In the genomic region with DNA sequence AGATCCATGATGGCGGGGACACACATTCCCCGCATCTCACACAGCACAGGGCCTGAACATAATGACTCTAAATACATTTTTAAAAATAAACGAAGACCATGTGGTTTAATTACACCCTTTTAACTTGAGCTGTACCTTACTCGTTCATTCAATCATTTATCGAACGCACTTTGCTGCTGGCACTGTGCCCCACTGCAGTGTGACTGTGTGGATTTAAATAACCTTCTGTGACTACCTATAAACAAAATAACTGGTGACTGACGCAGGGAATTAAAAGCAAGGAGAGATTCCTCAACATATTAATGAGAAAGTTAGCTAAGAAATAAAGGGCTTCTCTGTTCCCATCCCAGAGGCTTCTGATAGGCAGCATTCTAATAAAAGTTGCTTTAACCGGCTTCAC, we compare ENCODE assay signal across 22 cellular contexts. TPM values are rescaled to one million over a fixed set of nuclear protein-coding genes. Genes with fewer than 3 reads are reported as not detected.
DNase-seq lines count a peak whose midpoint lies in the region; ATAC-seq and TF ChIP-seq lines count a peak whose summit lies in the region.
"Had no signal": no experiment of that assay in that cellular context is flagged by ENCODE, and none has a peak within 500 bp of the region (broad histone marks: within the 10 kb centered on the region; RNA-seq: fewer than 3 reads in every experiment).

No MANE protein-coding gene starts in this region.

- no peak overlapping the region for H2BK15ac ChIP-seq in mesendoderm (replicated peaks; ENCODE audit: low read depth)

- no peaks in the 10 kb centered on the region for H3K36me3 ChIP-seq in HAP-1 (replicated peaks)
- no peaks in the 10 kb centered on the region for H3K36me3 ChIP-seq in mesendoderm (ENCODE audit: control insufficient read depth, insufficient read depth, low read length)
- H3K36me3 ChIP-seq: right lobe of liver, thyroid gland had no signal

- no peak overlapping the region for H3K27ac Mint-ChIP-seq in stimulated activated effector memory CD8-positive, alpha-beta T cell treated with anti-CD3 and anti-CD28 coated beads, Interleukin-12 subunit alpha, Interleukin-12 subunit beta, amount 100 ng/mL, for 72 hours
- H3K27ac Mint-ChIP-seq: HFFc6 had no signal

- no peak overlapping the region for H2BK120ac ChIP-seq in mesendoderm (ENCODE audit: low read depth, low read length)

- H3K36me3 Mint-ChIP-seq in stimulated activated effector memory CD8-positive, alpha-beta T cell treated with anti-CD3 and anti-CD28 coated beads, Interleukin-12 subunit alpha, Interleukin-12 subunit beta, amount 100 ng/mL, for 72 hours: no peaks in the 10 kb centered on the region

- peaks cover 17% of the 10 kb centered on the region for H3K4me1 ChIP-seq in HAP-1
- peaks cover 8% of the 10 kb centered on the region for H3K4me1 ChIP-seq in mesendoderm (ENCODE audit: control insufficient read depth, low read depth, low read length)
- H3K4me1 ChIP-seq: right lobe of liver had no signal

- no peaks in the 10 kb centered on the region for H3K27me3 ChIP-seq in HAP-1 (ENCODE audit: low read depth)
- no peaks in the 10 kb centered on the region for H3K27me3 ChIP-seq in mesendoderm (ENCODE audit: insufficient read depth, low read length, poor library complexity)
- H3K27me3 ChIP-seq: right lobe of liver, thyroid gland had no signal

- H3K9me3 Mint-ChIP-seq in stimulated activated effector memory CD8-positive, alpha-beta T cell treated with anti-CD3 and anti-CD28 coated beads, Interleukin-12 subunit alpha, Interleukin-12 subunit beta, amount 100 ng/mL, for 72 hours: no peaks in the 10 kb centered on the region
- H3K9me3 Mint-ChIP-seq: HFFc6 had no signal

- H2BK5ac ChIP-seq in mesendoderm (ENCODE audit: low read length): no peak overlapping the region

- no peaks in the 10 kb centered on the region for H3K79me1 ChIP-seq in mesendoderm (ENCODE audit: low read length)

- H4K8ac ChIP-seq in mesendoderm (ENCODE audit: low read depth, low read length): no peak overlapping the region

- no CpG with 5 or more reads among the region's 8 CpGs for WGBS in mesendoderm (ENCODE audit: extremely low coverage, insufficient coverage, low lambda C conversion rate)

- H3K9me3 ChIP-seq in HAP-1: no peaks in the 10 kb centered on the region
- H3K9me3 ChIP-seq: right lobe of liver, thyroid gland had no signal

- H3K4ac ChIP-seq in mesendoderm (ENCODE audit: low read depth, low read length): no peak overlapping the region

- no peaks in the 10 kb centered on the region for H3K4me1 Mint-ChIP-seq in stimulated activated effector memory CD8-positive, alpha-beta T cell treated with anti-CD3 and anti-CD28 coated beads, Interleukin-12 subunit alpha, Interleukin-12 subunit beta, amount 100 ng/mL, for 72 hours

- peak overlapping the region; percentile 37 for H3K9ac ChIP-seq in mesendoderm (ENCODE audit: low read length)
- H3K9ac ChIP-seq: KMS-11 had no signal

- no peak overlapping the region for H3K4me2 ChIP-seq in mesendoderm (ENCODE audit: low read length)
- H3K4me2 ChIP-seq: KMS-11 had no signal

- in situ Hi-C loops in HAP-1 (cut with MboI; ENCODE audit: low sequenced_read_pairs) (no loop called here), GM13976 (cut with MboI; ENCODE audit: low sequenced_read_pairs, unreplicated experiment) (no loop called here)

- H3K4me3 Mint-ChIP-seq in stimulated activated effector memory CD8-positive, alpha-beta T cell treated with anti-CD3 and anti-CD28 coated beads, Interleukin-12 subunit alpha, Interleukin-12 subunit beta, amount 100 ng/mL, for 72 hours: no peak overlapping the region
- H3K4me3 Mint-ChIP-seq: HFFc6 had no signal

- no peak for ATAC-seq in stimulated activated effector memory CD8-positive, alpha-beta T cell treated with anti-CD3 and anti-CD28 coated beads, Interleukin-12 subunit alpha, Interleukin-12 subunit beta, amount 100 ng/mL, for 72 hours
- ATAC-seq: right lobe of liver, Right ventricle myocardium inferior had no signal

- H4K5ac ChIP-seq in mesendoderm (ENCODE audit: low read length): no peak overlapping the region

- H3K18ac ChIP-seq in mesendoderm (ENCODE audit: low read length): peak overlapping the region; percentile 93

- DNase-seq in COR-L47 (lab: John Stamatoyannopoulos, UW) (peak; percentile 55), HAP-1 (ENCODE audit: low spot score in 2 of 2) (peak; percentile 28), NCI-H69 (lab: John Stamatoyannopoulos, UW) (peak; percentile 70), mesendoderm (no peak), retina (no peak), GM13976 (ENCODE audit: low spot score) (no peak)
- DNase-seq in stimulated activated effector memory CD8-positive, alpha-beta T cell treated with anti-CD3 and anti-CD28 coated beads, Interleukin-12 subunit alpha, Interleukin-12 subunit beta, amount 100 ng/mL, for 72 hours (ENCODE audit: low spot score in 2 of 2): no peak
- no peak for DNase-seq in stimulated activated CD8-positive, alpha-beta memory T cell treated with anti-CD3 and anti-CD28 coated beads, Interleukin-4, amount 100 ng/mL, for 48 hours
- DNase-seq: activated CD4-positive, alpha-beta T cell treated with anti-CD3 and anti-CD28 coated beads, Interleukin-2, amount 50 U/mL, for 48 hours; activated T-cell treated with anti-CD3 and anti-CD28 coated beads for 4 hours; central memory CD4-positive, alpha-beta T cell; DMS53; erythroblast; HFFc6; NCI-H510A; nucleus accumbens; right lobe of liver; stimulated activated naive CD4-positive, alpha-beta T cell; T-helper 1 cell had no signal

- no peaks in the 10 kb centered on the region for H3K79me2 ChIP-seq in mesendoderm (ENCODE audit: control insufficient read depth, insufficient read depth, low read length)

- no peak overlapping the region for H3K27ac ChIP-seq in mesendoderm (ENCODE audit: low read depth, low read length)
- H3K27ac ChIP-seq: KMS-11, right lobe of liver, thyroid gland had no signal

- H3K23ac ChIP-seq in mesendoderm (ENCODE audit: low read length): no peak overlapping the region

- no peak for TF ChIP-seq CTCF in GM13976 (IDR thresholded peaks at IDR 0.05; ENCODE audit: borderline replicate concordance, control extremely low read depth, extremely low read depth, insufficient read depth, missing control alignments)

- H2AK5ac ChIP-seq in mesendoderm (ENCODE audit: low read length): no peak overlapping the region

- H3K4me3 ChIP-seq in HAP-1: no peak overlapping the region
- no peak overlapping the region for H3K4me3 ChIP-seq in mesendoderm (ENCODE audit: low read length)
- H3K4me3 ChIP-seq: right lobe of liver, thyroid gland had no signal

- H3K56ac ChIP-seq in mesendoderm (ENCODE audit: low read length): no peak overlapping the region

RNA-seq across cellular contexts. Expression of gene FZD7, which starts 10.9 kb away (rescaled TPM):
- 61.4 TPM for polyA plus RNA-seq in mesendoderm (2013, experiment 1 of 2)
- polyA plus RNA-seq in mesendoderm (2013, experiment 2 of 2): 60.0 TPM

RNA-seq across cellular contexts. Expression of gene KIAA2012, which starts 50.3 kb away (rescaled TPM):
- polyA plus RNA-seq in mesendoderm (2013, experiment 1 of 2): not detected
- polyA plus RNA-seq in mesendoderm (2013, experiment 2 of 2): not detected

Comparison
In these comparisons a context has a peak if more than half of its experiments do, and no peak if none do; other contexts are left out.
1. DNase-seq: peak in COR-L47 (single experiment), HAP-1 (2 of 2) and NCI-H69 (single experiment); none in mesendoderm (single experiment), retina (single experiment), stimulated activated effector memory CD8-positive, alpha-beta T cell treated with anti-CD3 and anti-CD28 coated beads, Interleukin-12 subunit alpha, Interleukin-12 subunit beta, amount 100 ng/mL, for 72 hours (0 of 2), stimulated activated CD8-positive, alpha-beta memory T cell treated with anti-CD3 and anti-CD28 coated beads, Interleukin-4, amount 100 ng/mL, for 48 hours (single experiment) and GM13976 (single experiment).